In genomic region chr10:42768581-42769152, GRCh38 we compare ENCODE assay signal across 21 cellular contexts.
"Had no signal": no experiment of that assay in that cellular context is flagged by ENCODE, and none has a peak within 500 bp of the region (broad histone marks: within the 10 kb centered on the region; RNA-seq: fewer than 3 reads in every experiment).

No MANE protein-coding gene starts in this region.

- H3K4me1 ChIP-seq: left lung, prostate gland, right atrium auricular region, stomach, tibial artery had no signal

- H3K9me3 ChIP-seq: prostate gland, right atrium auricular region, tibial artery had no signal

- H3K36me3 ChIP-seq: left lung, prostate gland, right atrium auricular region, stomach, tibial artery had no signal

- DNase-seq: dermis blood vessel endothelial cell; effector memory CD4-positive, alpha-beta T cell; hypothalamus; left cardiac atrium; left lung; mesenchymal stem cell; mucosa of descending colon; naive B cell; nucleus accumbens; stimulated activated CD4-positive, alpha-beta T cell treated with anti-CD3 and anti-CD28 coated beads, Interleukin-12 subunit alpha, Interleukin-12 subunit beta, amount 100 ng/mL, for 4 hours; stimulated activated CD4-positive, alpha-beta T cell treated with anti-CD3 and anti-CD28 coated beads, Interleukin-2, amount 100 ng/mL, for 24 hours; stimulated activated CD4-positive, alpha-beta T cell treated with anti-CD3 and anti-CD28 coated beads, Interleukin-4, amount 100 ng/mL, for 24 hours; stimulated activated naive CD4-positive, alpha-beta T cell treated with Interleukin-2 at 50 U/mL for 16 hours; stomach; tibial artery had no signal

- H3K4me2 ChIP-seq: smooth muscle cell had no signal

- H3K4me3 ChIP-seq: coronary artery, left lung, mucosa of descending colon, prostate gland, right atrium auricular region, smooth muscle cell, stomach, tibial artery had no signal

- H3K27ac ChIP-seq: coronary artery, left lung, prostate gland, right atrium auricular region, stomach, tibial artery had no signal

- H3K27me3 ChIP-seq: right atrium auricular region had no signal

- ATAC-seq: left cardiac atrium; left lung; sciatic nerve; stimulated activated effector memory CD8-positive, alpha-beta T cell treated with anti-CD3 and anti-CD28 coated beads, Interleukin-12 subunit alpha, Interleukin-12 subunit beta, amount 100 ng/mL, for 72 hours had no signal
